Comparison of ENCODE assay signal across 8 cellular contexts in the genomic region with DNA sequence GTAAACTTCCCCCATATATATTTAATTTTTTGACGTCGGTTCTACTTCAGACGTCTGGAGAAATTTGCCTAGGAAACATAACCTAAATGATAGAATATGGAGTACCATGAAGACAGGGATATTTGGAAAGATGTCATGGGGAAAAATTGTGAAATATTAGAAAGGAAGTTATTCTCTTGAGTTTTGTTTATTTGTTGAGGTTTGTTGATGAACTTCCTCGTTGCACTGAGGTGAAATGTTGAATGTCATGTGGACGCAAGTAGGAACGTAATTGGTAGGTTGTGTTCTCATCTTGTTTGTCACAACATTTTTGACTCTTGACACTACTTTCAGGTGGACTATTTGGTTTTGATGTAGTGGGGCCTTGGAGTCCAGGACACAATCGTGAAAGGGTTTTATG. TPM values are rescaled to one million over a fixed set of nuclear protein-coding genes. Genes with fewer than 3 reads are reported as not detected.
DNase-seq lines count a peak whose midpoint lies in the region; ATAC-seq and TF ChIP-seq lines count a peak whose summit lies in the region.

No MANE protein-coding gene starts in this region.

- no peak for TF ChIP-seq POLR2A in NB4 (IDR thresholded peaks at IDR 0.05; ENCODE audit: extremely low read depth, insufficient read length)

- DNase-seq in Calu3 = no peak
- peak; percentile 22 for DNase-seq in NB4 (ENCODE audit: low read depth)
- DNase-seq in neural crest cell (ENCODE audit: low read depth, low spot score) = no peak
- no peak for DNase-seq in NCI-H2171 (lab: John Stamatoyannopoulos, UW)
- no peak for DNase-seq in NCI-H526 (lab: John Stamatoyannopoulos, UW)
- DNase-seq in GDM1 (lab: John Stamatoyannopoulos, UW) = no peak

- ATAC-seq in GM21423 (IDR thresholded peaks at IDR 0.05; ENCODE audit: unreplicated experiment) = no peak

- intact Hi-C loops in Calu3 (cut with micrococcal nuclease; ENCODE audit: unreplicated experiment) = no loop called here

- H3K27me3 Mint-ChIP-seq in Calu3 (ENCODE audit: unreplicated experiment) (no peaks in the 10 kb centered on the region), neural crest cell (ENCODE audit: low read depth) (no peaks in the 10 kb centered on the region)

- no peaks in the 10 kb centered on the region for H3K27me3 ChIP-seq in endocrine pancreas (ENCODE audit: control insufficient read depth, insufficient read depth, low read length)

- H3K9me3 Mint-ChIP-seq in Calu3 (ENCODE audit: low read depth, unreplicated experiment) = no peaks in the 10 kb centered on the region
- H3K9me3 Mint-ChIP-seq in neural crest cell = no peaks in the 10 kb centered on the region

- H3K9me3 ChIP-seq in endocrine pancreas (ENCODE audit: control insufficient read depth, low read length) = no peaks in the 10 kb centered on the region

- H3K4me3 Mint-ChIP-seq in Calu3 (ENCODE audit: low read depth, unreplicated experiment) = peak overlapping the region; percentile 94
- peak overlapping the region; percentile 86 for H3K4me3 Mint-ChIP-seq in neural crest cell

- peaks cover 31% of the 10 kb centered on the region for H3K36me3 Mint-ChIP-seq in Calu3 (ENCODE audit: insufficient read depth, unreplicated experiment)
- peaks cover 3% of the 10 kb centered on the region for H3K36me3 Mint-ChIP-seq in neural crest cell (ENCODE audit: low read depth)

- BruUV-seq in Calu3 (replicated peaks; lab: Mats Ljungman, UMichigan) = TSS peak; percentile 73

- H3K4me1 ChIP-seq in endocrine pancreas (ENCODE audit: control insufficient read depth, insufficient read depth, low read length) = peaks cover 9% of the 10 kb centered on the region

- CTCF ChIA-PET in Calu3 (lab: Charles Lee) = no interaction called here

- H3K4me3 ChIP-seq in NB4 (ENCODE audit: low read depth, low read length) = peak overlapping the region; percentile 89
- H3K4me3 ChIP-seq in endocrine pancreas (ENCODE audit: control insufficient read depth, insufficient read depth, low read length) = peak overlapping the region; percentile 93

- peak overlapping the region; percentile 81 for H3K27ac Mint-ChIP-seq in Calu3 (ENCODE audit: unreplicated experiment)
- H3K27ac Mint-ChIP-seq in neural crest cell (ENCODE audit: unreplicated experiment) = no peak overlapping the region

- H3K36me3 ChIP-seq in endocrine pancreas (ENCODE audit: control insufficient read depth, insufficient read depth, low read length) = no peaks in the 10 kb centered on the region

- H3K9ac ChIP-seq in endocrine pancreas (ENCODE audit: control insufficient read depth, insufficient read depth, low read length) = no peak overlapping the region

- no peak for TF ChIP-seq CTCF in Calu3 (IDR thresholded peaks at IDR 0.05; ENCODE audit: unreplicated experiment)
- no peak for TF ChIP-seq CTCF in NB4 (IDR thresholded peaks at IDR 0.05; ENCODE audit: low read depth, low read length)
- no peak for TF ChIP-seq CTCF in neural crest cell (conservative IDR thresholded peaks at IDR 0.05)

- H3K4me1 Mint-ChIP-seq in Calu3 (ENCODE audit: low read depth, unreplicated experiment) (peaks cover 51% of the 10 kb centered on the region), neural crest cell (peaks cover 33% of the 10 kb centered on the region)

RNA-seq across cellular contexts. Expression of gene ABHD5, which starts 1.3 kb away (rescaled TPM):
- total RNA-seq in Calu3 (2022) (17.2 and 20.3 TPM in 2 replicates), neural crest cell (12.5 and 13.9 TPM in 2 replicates)
